In genomic region chr2:231922945-231923344, GRCh38 we compare ENCODE assay signal across 15 cellular contexts. TPM values are rescaled to one million over a fixed set of nuclear protein-coding genes. Genes with fewer than 3 reads are reported as not detected.
"Had no signal": no experiment of that assay in that cellular context is flagged by ENCODE, and none has a peak within 500 bp of the region (broad histone marks: within the 10 kb centered on the region; RNA-seq: fewer than 3 reads in every experiment).

No MANE protein-coding gene starts in this region.

- H3K36me3 ChIP-seq: adrenal gland, heart left ventricle, neural progenitor cell had no signal

- H3K27ac Mint-ChIP-seq: activated CD4-positive, alpha-beta memory T cell treated with anti-CD3 and anti-CD28 coated beads, Interleukin-2, amount 10 ng/mL, durations not matched to agents 7 days and 5 days; activated CD4-positive, alpha-beta T cell treated with anti-CD3 and anti-CD28 coated beads for 36 hours; activated naive CD4-positive, alpha-beta T cell treated with anti-CD3 and anti-CD28 coated beads for 36 hours; neural progenitor cell had no signal

- H3K36me3 Mint-ChIP-seq: neural progenitor cell had no signal

- ATAC-seq: activated CD4-positive, alpha-beta T cell treated with anti-CD3 and anti-CD28 coated beads for 36 hours; heart left ventricle; left ventricle myocardium superior had no signal

- H3K9me3 Mint-ChIP-seq: activated CD4-positive, alpha-beta memory T cell treated with anti-CD3 and anti-CD28 coated beads, Interleukin-2, amount 10 ng/mL, durations not matched to agents 7 days and 5 days; activated naive CD4-positive, alpha-beta T cell treated with anti-CD3 and anti-CD28 coated beads for 36 hours; neural progenitor cell had no signal

- H3K4me3 Mint-ChIP-seq: activated CD4-positive, alpha-beta memory T cell treated with anti-CD3 and anti-CD28 coated beads, Interleukin-2, amount 10 ng/mL, durations not matched to agents 7 days and 5 days; activated CD4-positive, alpha-beta T cell treated with anti-CD3 and anti-CD28 coated beads for 36 hours; activated naive CD4-positive, alpha-beta T cell treated with anti-CD3 and anti-CD28 coated beads for 36 hours; neural progenitor cell had no signal

- DNase-seq: activated CD4-positive, alpha-beta memory T cell treated with anti-CD3 and anti-CD28 coated beads, Interleukin-2, amount 10 ng/mL, durations not matched to agents 7 days and 5 days; activated CD4-positive, alpha-beta T cell treated with anti-CD3 and anti-CD28 coated beads for 36 hours; activated naive CD4-positive, alpha-beta T cell treated with anti-CD3 and anti-CD28 coated beads for 36 hours; adrenal gland; central memory CD4-positive, alpha-beta T cell; cortex of kidney; effector CD8-positive, alpha-beta T cell; foreskin melanocyte; left ventricle myocardium superior; mesendoderm; T-helper 9 cell had no signal

- H3K27ac ChIP-seq: adrenal gland, heart left ventricle, neural progenitor cell, parathyroid adenoma, skin epidermis had no signal

- H3K9me3 ChIP-seq: adrenal gland, heart left ventricle had no signal

- H3K4me3 ChIP-seq: adrenal gland, neural progenitor cell, skin epidermis had no signal

RNA-seq across cellular contexts. Expression of gene NPPC, which starts 3.3 kb away (rescaled TPM):
- total RNA-seq: activated CD4-positive, alpha-beta memory T cell treated with anti-CD3 and anti-CD28 coated beads, Interleukin-2, amount 10 ng/mL, durations not matched to agents 7 days and 5 days had no signal
